Comparison of ENCODE assay signal across 12 cellular contexts in genomic region chr4:29081230-29081955, GRCh38.
DNase-seq lines count a peak whose midpoint lies in the region; ATAC-seq, FAIRE-seq and TF ChIP-seq lines count a peak whose summit lies in the region.
"Had no signal": no experiment of that assay in that cellular context is flagged by ENCODE, and none has a peak within 500 bp of the region (broad histone marks: within the 10 kb centered on the region; RNA-seq: fewer than 3 reads in every experiment).

No MANE protein-coding gene starts in this region.

- H3K36me3 Mint-ChIP-seq in activated CD8-positive, alpha-beta T cell treated with anti-CD3 and anti-CD28 coated beads for 36 hours (ENCODE audit: low read depth) = no peaks in the 10 kb centered on the region

- FAIRE-seq in A204.1 (lab: Jason Lieb, UNC) = peak; percentile 92
- FAIRE-seq: GM12892, keratinocyte had no signal

- H3K4me3 ChIP-seq in fibroblast of pulmonary artery (replicated peaks; ENCODE audit: low read depth, low read length) = no peak overlapping the region

- POLR2A ChIA-PET in RWPE1 (lab: Yijun Ruan, JAX; ENCODE audit: low non-redundant PET) = no interaction called here
- POLR2A ChIA-PET in activated CD8-positive, alpha-beta T cell treated with anti-CD3 and anti-CD28 coated beads for 36 hours (lab: Charles Lee) = no interaction called here

- DNase-seq in HT1080 (ENCODE audit: low read depth) (peak; percentile 5), RWPE1 (ENCODE audit: low spot score) (no peak), fibroblast of pulmonary artery (ENCODE audit: low read depth) (peak; percentile 33), NCI-H146 treated with DMSO at 0.1 percent for 48 hours (lab: John Stamatoyannopoulos, UW; ENCODE audit: unreplicated experiment) (no peak)
- no peak for DNase-seq in stimulated activated naive CD8-positive, alpha-beta T cell treated with anti-CD3 and anti-CD28 coated beads, Interleukin-15, Interleukin-2, amounts not matched to agents 100 U/mL and 50 U/mL, for 24 hours
- no peak for DNase-seq in activated CD8-positive, alpha-beta T cell treated with anti-CD3 and anti-CD28 coated beads for 36 hours
- DNase-seq: nucleus accumbens; stimulated activated CD4-positive, alpha-beta T cell treated with anti-CD3 and anti-CD28 coated beads, Interleukin-4, amount 100 ng/mL, for 24 hours had no signal

- no peak overlapping the region for H3K27ac Mint-ChIP-seq in activated CD8-positive, alpha-beta T cell treated with anti-CD3 and anti-CD28 coated beads for 36 hours

- no peaks in the 10 kb centered on the region for H3K27me3 Mint-ChIP-seq in activated CD8-positive, alpha-beta T cell treated with anti-CD3 and anti-CD28 coated beads for 36 hours

- H3K4me3 Mint-ChIP-seq in activated CD8-positive, alpha-beta T cell treated with anti-CD3 and anti-CD28 coated beads for 36 hours = no peak overlapping the region

- intact Hi-C loops in activated CD8-positive, alpha-beta T cell treated with anti-CD3 and anti-CD28 coated beads for 36 hours (cut with micrococcal nuclease) = no loop called here

- CTCF ChIA-PET in RWPE1 (lab: Yijun Ruan, JAX) = interaction anchor here (0.5 kb wide), 1 partner anchor 1417 kb away, joined by 3 read pairs; no protein-coding TSS in a partner anchor
- CTCF ChIA-PET in activated CD8-positive, alpha-beta T cell treated with anti-CD3 and anti-CD28 coated beads for 36 hours (lab: Charles Lee) = no interaction called here

- H3K9me3 Mint-ChIP-seq in activated CD8-positive, alpha-beta T cell treated with anti-CD3 and anti-CD28 coated beads for 36 hours = peaks cover 10% of the 10 kb centered on the region

- H3K27ac ChIP-seq in RWPE1 = no peak overlapping the region

- ATAC-seq in stimulated activated naive CD8-positive, alpha-beta T cell treated with anti-CD3 and anti-CD28 coated beads, Interleukin-15, Interleukin-2, amounts not matched to agents 100 U/mL and 50 U/mL, for 24 hours = no peak
- no peak for ATAC-seq in activated CD8-positive, alpha-beta T cell treated with anti-CD3 and anti-CD28 coated beads for 36 hours
- ATAC-seq in GM21576 (IDR thresholded peaks at IDR 0.05; ENCODE audit: unreplicated experiment) = no peak

- TF ChIP-seq CTCF in RWPE1 (conservative IDR thresholded peaks at IDR 0.05; ENCODE audit: low read depth) = peak; percentile 29
- peak; percentile 27 for TF ChIP-seq CTCF in fibroblast of pulmonary artery (IDR thresholded peaks at IDR 0.05; ENCODE audit: low read length, missing control alignments)
- TF ChIP-seq CTCF in activated CD8-positive, alpha-beta T cell treated with anti-CD3 and anti-CD28 coated beads for 36 hours (IDR thresholded peaks at IDR 0.05) = no peak

- no peaks in the 10 kb centered on the region for H3K4me1 Mint-ChIP-seq in activated CD8-positive, alpha-beta T cell treated with anti-CD3 and anti-CD28 coated beads for 36 hours (ENCODE audit: low read depth)

Comparison
In these comparisons a context has a peak if more than half of its experiments do, and no peak if none do; other contexts are left out.
1. DNase-seq: peak in HT1080 (single experiment) and fibroblast of pulmonary artery (single experiment); none in RWPE1 (single experiment), NCI-H146 treated with DMSO at 0.1 percent for 48 hours (single experiment), stimulated activated naive CD8-positive, alpha-beta T cell treated with anti-CD3 and anti-CD28 coated beads, Interleukin-15, Interleukin-2, amounts not matched to agents 100 U/mL and 50 U/mL, for 24 hours (single experiment) and activated CD8-positive, alpha-beta T cell treated with anti-CD3 and anti-CD28 coated beads for 36 hours (single experiment).